Comparison of ENCODE assay signal across 1 cellular context in genomic region chr7:100221767-100222444, GRCh38.
TF ChIP-seq lines count a peak whose summit lies in the region.

No MANE protein-coding gene starts in this region.

TF ChIP-seq in GM23338, 12 proteins besides CTCF, POLR2A, EP300 and RAD21:
- TF ChIP-seq POLR2AphosphoS5 (IDR thresholded peaks at IDR 0.05; ENCODE audit: low read depth) = no peak
- no peak for TF ChIP-seq ZNF114 (CRISPR knock-in tag; IDR thresholded peaks at IDR 0.05)
- TF ChIP-seq CREB1 (CRISPR knock-in tag; IDR thresholded peaks at IDR 0.05; ENCODE audit: low read depth) = no peak
- TF ChIP-seq REST (IDR thresholded peaks at IDR 0.05; ENCODE audit: unreplicated experiment) = no peak
- no peak for TF ChIP-seq STAT1 (IDR thresholded peaks at IDR 0.05; ENCODE audit: unreplicated experiment)
- TF ChIP-seq EZH2phosphoT487 (IDR thresholded peaks at IDR 0.05; ENCODE audit: unreplicated experiment) = no peak
